14 cellular contexts compared by ENCODE assay signal in the genomic region with DNA sequence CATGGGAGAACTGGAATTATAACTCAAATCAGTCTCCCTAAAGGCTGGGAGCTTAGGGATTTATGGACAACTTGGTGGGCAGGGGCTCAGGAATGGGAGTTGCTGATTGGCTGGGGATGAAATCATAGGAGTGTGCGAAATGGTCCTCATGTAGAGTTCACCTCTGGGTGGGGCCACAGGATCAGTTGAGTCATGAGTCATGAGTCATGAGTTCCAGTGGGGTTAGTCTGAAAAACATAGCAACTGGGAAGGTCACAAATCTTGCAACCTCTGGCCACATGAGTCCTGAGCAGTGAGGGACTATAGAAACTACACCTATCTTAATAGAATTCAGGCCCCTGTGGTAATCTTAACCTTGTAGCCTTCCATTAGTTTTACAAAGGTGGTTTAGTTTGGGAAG.
DNase-seq lines count a peak whose midpoint lies in the region; ATAC-seq and TF ChIP-seq lines count a peak whose summit lies in the region.
"Had no signal": no experiment of that assay in that cellular context is flagged by ENCODE, and none has a peak within 500 bp of the region (broad histone marks: within the 10 kb centered on the region; RNA-seq: fewer than 3 reads in every experiment).

No MANE protein-coding gene starts in this region.

- POLR2A ChIA-PET in activated CD4-positive, alpha-beta T cell treated with anti-CD3 and anti-CD28 coated beads for 36 hours (lab: Charles Lee), result no interaction called here

- no peak overlapping the region for H3K4me3 ChIP-seq in cardiac fibroblast (replicated peaks in 1 of 2; ENCODE audit: low read depth in 2 of 2, low read length in 2 of 2)
- H3K4me3 ChIP-seq in trophoblast cell (ENCODE audit: low read depth, low read length), result no peak overlapping the region
- H3K4me3 ChIP-seq in right atrium auricular region, result no peak overlapping the region
- H3K4me3 ChIP-seq: GM12878, upper lobe of left lung had no signal

- peaks cover 2% of the 10 kb centered on the region for H3K9me3 Mint-ChIP-seq in activated CD4-positive, alpha-beta T cell treated with anti-CD3 and anti-CD28 coated beads for 36 hours (ENCODE audit: low read depth)

- no peak for TF ChIP-seq CTCF in cardiac fibroblast (IDR thresholded peaks at IDR 0.05; ENCODE audit: low read depth, low read length)
- TF ChIP-seq CTCF in right atrium auricular region (IDR thresholded peaks at IDR 0.05), result no peak

- H3K4me2 ChIP-seq in trophoblast cell (ENCODE audit: low read length), result no peak overlapping the region

- H3K14ac ChIP-seq in trophoblast cell (ENCODE audit: low read length), result no peak overlapping the region

- no peak overlapping the region for H3K23ac ChIP-seq in trophoblast cell (ENCODE audit: low read length)

- no peak for ATAC-seq in activated CD4-positive, alpha-beta T cell treated with anti-CD3 and anti-CD28 coated beads for 36 hours
- ATAC-seq in GM18517 (IDR thresholded peaks at IDR 0.05; ENCODE audit: unreplicated experiment), result no peak
- ATAC-seq: GM12878 had no signal

- no peak overlapping the region for H4K8ac ChIP-seq in trophoblast cell (ENCODE audit: low read depth, low read length)

- no peak overlapping the region for H3K4me3 Mint-ChIP-seq in activated CD4-positive, alpha-beta T cell treated with anti-CD3 and anti-CD28 coated beads for 36 hours
- H3K4me3 Mint-ChIP-seq: brain had no signal

- peaks cover 6% of the 10 kb centered on the region for H3K27me3 Mint-ChIP-seq in activated CD4-positive, alpha-beta T cell treated with anti-CD3 and anti-CD28 coated beads for 36 hours

- H3K18ac ChIP-seq in trophoblast cell (ENCODE audit: low read length), result no peak overlapping the region

- no CpG with 5 or more reads among the region's 1 CpG for WGBS in trophoblast cell (ENCODE audit: extremely low coverage, insufficient coverage, insufficient read length)

- H3K79me1 ChIP-seq in trophoblast cell (ENCODE audit: low read length), result no peaks in the 10 kb centered on the region

- H3K4me1 ChIP-seq in trophoblast cell (ENCODE audit: control insufficient read depth in 1 of 2, insufficient read depth in 2 of 2, low read length in 2 of 2) (no peaks in the 10 kb centered on the region), right atrium auricular region (no peaks in the 10 kb centered on the region)
- H3K4me1 ChIP-seq: upper lobe of left lung had no signal

- no peak overlapping the region for H4K12ac ChIP-seq in trophoblast cell (ENCODE audit: low read depth, low read length)

- no peaks in the 10 kb centered on the region for H3K79me2 ChIP-seq in trophoblast cell (ENCODE audit: control insufficient read depth, insufficient read depth, low read length, poor library complexity)

- no peak overlapping the region for H3K27ac Mint-ChIP-seq in activated CD4-positive, alpha-beta T cell treated with anti-CD3 and anti-CD28 coated beads for 36 hours

- H3K27ac ChIP-seq in trophoblast cell (ENCODE audit: low read depth, low read length), result no peak overlapping the region
- no peak overlapping the region for H3K27ac ChIP-seq in right atrium auricular region
- H3K27ac ChIP-seq: upper lobe of left lung had no signal

- H2BK5ac ChIP-seq in trophoblast cell (ENCODE audit: low read depth, low read length, poor library complexity), result no peak overlapping the region

- H3K36me3 Mint-ChIP-seq in activated CD4-positive, alpha-beta T cell treated with anti-CD3 and anti-CD28 coated beads for 36 hours (ENCODE audit: low read depth), result no peaks in the 10 kb centered on the region
- H3K36me3 Mint-ChIP-seq: brain had no signal

- no peak overlapping the region for H3K4ac ChIP-seq in trophoblast cell (ENCODE audit: low read depth, low read length)

- CTCF ChIA-PET in activated CD4-positive, alpha-beta T cell treated with anti-CD3 and anti-CD28 coated beads for 36 hours (lab: Charles Lee), result no interaction called here

- intact Hi-C loops in activated CD4-positive, alpha-beta T cell treated with anti-CD3 and anti-CD28 coated beads for 36 hours (cut with DNase I, micrococcal nuclease), result no loop called here

- no peak overlapping the region for H2BK120ac ChIP-seq in trophoblast cell (ENCODE audit: insufficient read depth, low read length, poor library complexity)

- H2AFZ ChIP-seq in trophoblast cell (ENCODE audit: insufficient read depth, low read length, poor library complexity), result no peak overlapping the region

- no peaks in the 10 kb centered on the region for H3K4me1 Mint-ChIP-seq in activated CD4-positive, alpha-beta T cell treated with anti-CD3 and anti-CD28 coated beads for 36 hours

- peak; percentile 6 for DNase-seq in activated CD4-positive, alpha-beta T cell treated with anti-CD3 and anti-CD28 coated beads for 36 hours
- no peak for DNase-seq in activated CD4-positive, alpha-beta T cell treated with anti-CD3 and anti-CD28 coated beads for 4 hours
- DNase-seq in NCI-H460 (ENCODE audit: extremely low read depth, low read depth), result peak; percentile 1
- DNase-seq in cardiac fibroblast (ENCODE audit: low read depth in 2 of 2), result peak; percentile 23 to 84
- peak; percentile 8 to 34 for DNase-seq in trophoblast cell
- DNase-seq in right atrium auricular region (ENCODE audit: low spot score), result no peak
- DNase-seq in putamen (ENCODE audit: low spot score), result no peak
- DNase-seq: NCI-H1105 treated with DMSO at 0.1 percent for 48 hours, NCI-H748 treated with DMSO at 0.1 percent for 48 hours, occipital lobe, upper lobe of left lung had no signal

- H4K91ac ChIP-seq in trophoblast cell (ENCODE audit: low read depth, low read length), result no peak overlapping the region

- no peak overlapping the region for H3K9ac ChIP-seq in trophoblast cell (ENCODE audit: low read length)

- H3K27me3 ChIP-seq in trophoblast cell (ENCODE audit: insufficient read depth, low read length) (no peaks in the 10 kb centered on the region), right atrium auricular region (no peaks in the 10 kb centered on the region)
- H3K27me3 ChIP-seq: upper lobe of left lung had no signal

- peaks cover 2% of the 10 kb centered on the region for H3K9me3 ChIP-seq in trophoblast cell (ENCODE audit: insufficient read depth, low read depth, low read length)
- no peaks in the 10 kb centered on the region for H3K9me3 ChIP-seq in right atrium auricular region
- H3K9me3 ChIP-seq: upper lobe of left lung had no signal

- H2AK5ac ChIP-seq in trophoblast cell (ENCODE audit: low read length), result no peak overlapping the region

- H3K36me3 ChIP-seq in trophoblast cell (ENCODE audit: control insufficient read depth in 1 of 2, insufficient read depth in 2 of 2, low read length in 2 of 2), result peaks cover 4 to 5% of the 10 kb centered on the region in 2 experiments
- H3K36me3 ChIP-seq in right atrium auricular region, result no peaks in the 10 kb centered on the region
- H3K36me3 ChIP-seq: upper lobe of left lung had no signal

- H2BK12ac ChIP-seq in trophoblast cell (ENCODE audit: low read length), result no peak overlapping the region

Comparison
In these comparisons a context has a peak if more than half of its experiments do, and no peak if none do; other contexts are left out.
1. DNase-seq: peak in activated CD4-positive, alpha-beta T cell treated with anti-CD3 and anti-CD28 coated beads for 36 hours (single experiment), NCI-H460 (single experiment), cardiac fibroblast (2 of 2) and trophoblast cell (2 of 2); none in activated CD4-positive, alpha-beta T cell treated with anti-CD3 and anti-CD28 coated beads for 4 hours (0 of 2), right atrium auricular region (single experiment) and putamen (single experiment).